In the genomic region with DNA sequence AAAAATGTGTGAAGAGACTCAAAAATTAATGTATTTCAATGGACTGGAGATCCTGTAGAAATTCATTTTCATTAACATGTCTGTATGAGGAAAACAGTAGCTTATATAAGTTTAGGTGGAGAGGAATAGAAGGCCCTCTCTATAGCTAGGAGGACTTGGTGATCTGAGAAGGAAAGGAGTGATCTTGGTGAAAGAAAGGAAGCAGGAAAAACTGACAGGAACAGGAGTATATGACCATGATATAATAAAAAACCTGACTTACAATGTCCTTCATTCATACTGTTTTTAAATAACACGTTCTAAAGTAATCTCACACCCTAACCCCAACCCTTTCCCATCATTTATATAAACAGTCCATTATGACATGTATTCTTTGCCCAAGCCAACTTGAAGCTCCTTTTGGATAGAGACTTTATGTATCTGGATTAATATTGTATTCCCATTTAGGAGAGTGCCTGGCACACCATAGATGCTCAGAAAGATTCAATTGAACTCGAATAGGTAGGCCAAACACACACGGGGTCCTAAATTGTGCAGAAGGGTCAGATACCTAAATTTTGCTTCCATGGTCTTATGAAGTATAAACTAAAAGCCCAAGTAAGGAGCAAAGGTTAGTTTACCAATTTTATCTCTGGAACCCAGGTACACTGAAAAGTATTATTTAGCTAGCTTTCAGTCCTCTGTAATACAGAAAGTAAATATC, we compare ENCODE assay signal across 1 cellular context.
TF ChIP-seq lines count a peak whose summit lies in the region.

No MANE protein-coding gene starts in this region.

TF ChIP-seq in K562, 482 proteins besides CTCF, POLR2A, EP300 and RAD21 (continued from another document and continues in another):
- TF ChIP-seq NFYB (IDR thresholded peaks at IDR 0.05; ENCODE audit: extremely low read depth, insufficient read length) (no peak), ZNF707 (CRISPR knock-in tag; conservative IDR thresholded peaks at IDR 0.05) (no peak), RBBP5 (IDR thresholded peaks at IDR 0.05; ENCODE audit: borderline replicate concordance, insufficient read depth, low read length, poor library complexity, severe bottlenecking) (no peak), ZSCAN29 (IDR thresholded peaks at IDR 0.05) (no peak), LCOR (CRISPR knock-in tag; IDR thresholded peaks at IDR 0.05) (no peak), ZNF354B (CRISPR knock-in tag; IDR thresholded peaks at IDR 0.05) (no peak), POLR3G (IDR thresholded peaks at IDR 0.05; ENCODE audit: extremely low read depth, insufficient read length, insufficient replicate concordance) (no peak), HNRNPUL1 (IDR thresholded peaks at IDR 0.05; ENCODE audit: low read length) (no peak), MCM5 (IDR thresholded peaks at IDR 0.05; ENCODE audit: low read depth) (no peak), ARNT (IDR thresholded peaks at IDR 0.05) (no peak), CBX8 (IDR thresholded peaks at IDR 0.05; ENCODE audit: borderline replicate concordance, extremely low read depth, low read depth, low read length, poor library complexity, severe bottlenecking) (no peak), PURB (CRISPR knock-in tag; IDR thresholded peaks at IDR 0.05; ENCODE audit: low read depth) (no peak), NFATC3 (IDR thresholded peaks at IDR 0.05) (no peak), PHF21A (IDR thresholded peaks at IDR 0.05; ENCODE audit: borderline replicate concordance, low read depth) (no peak), KDM4B (IDR thresholded peaks at IDR 0.05; ENCODE audit: borderline replicate concordance in 2 of 2, low read depth in 1 of 2) (no peak), ZC3H4 (CRISPR knock-in tag; IDR thresholded peaks at IDR 0.05; ENCODE audit: borderline replicate concordance) (no peak), ZFP1 (CRISPR knock-in tag; IDR thresholded peaks at IDR 0.05) (no peak), JUND (IDR thresholded peaks at IDR 0.05; ENCODE audit: borderline replicate concordance, low read depth, low read length) (no peak), JUND (tag; IDR thresholded peaks at IDR 0.05; ENCODE audit: borderline replicate concordance, low read depth, low read length) (no peak), KAT8 (IDR thresholded peaks at IDR 0.05; ENCODE audit: low read depth) (no peak), L3MBTL2 (IDR thresholded peaks at IDR 0.05) (no peak), ZNF766 (CRISPR knock-in tag; conservative IDR thresholded peaks at IDR 0.05) (no peak), ARID1B (IDR thresholded peaks at IDR 0.05) (no peak)
- TF ChIP-seq, protein P1, sequence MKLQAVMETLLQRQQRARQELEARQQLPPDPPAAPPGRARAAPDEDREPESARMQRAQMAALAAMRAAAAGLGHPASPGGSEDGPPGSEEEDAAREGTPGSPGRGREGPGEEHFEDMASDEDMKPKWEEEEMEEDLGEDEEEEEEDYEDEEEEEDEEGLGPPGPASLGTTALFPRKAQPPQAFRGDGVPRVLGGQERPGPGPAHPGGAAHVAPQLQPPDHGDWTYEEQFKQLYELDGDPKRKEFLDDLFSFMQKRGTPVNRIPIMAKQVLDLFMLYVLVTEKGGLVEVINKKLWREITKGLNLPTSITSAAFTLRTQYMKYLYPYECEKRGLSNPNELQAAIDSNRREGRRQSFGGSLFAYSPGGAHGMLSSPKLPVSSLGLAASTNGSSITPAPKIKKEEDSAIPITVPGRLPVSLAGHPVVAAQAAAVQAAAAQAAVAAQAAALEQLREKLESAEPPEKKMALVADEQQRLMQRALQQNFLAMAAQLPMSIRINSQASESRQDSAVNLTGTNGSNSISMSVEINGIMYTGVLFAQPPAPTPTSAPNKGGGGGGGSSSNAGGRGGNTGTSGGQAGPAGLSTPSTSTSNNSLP (IDR thresholded peaks at IDR 0.05; ENCODE audit: borderline replicate concordance, low read depth, low read length): peak; percentile 16; the same call in 1 of the 2 replicates
- TF ChIP-seq, protein P2, sequence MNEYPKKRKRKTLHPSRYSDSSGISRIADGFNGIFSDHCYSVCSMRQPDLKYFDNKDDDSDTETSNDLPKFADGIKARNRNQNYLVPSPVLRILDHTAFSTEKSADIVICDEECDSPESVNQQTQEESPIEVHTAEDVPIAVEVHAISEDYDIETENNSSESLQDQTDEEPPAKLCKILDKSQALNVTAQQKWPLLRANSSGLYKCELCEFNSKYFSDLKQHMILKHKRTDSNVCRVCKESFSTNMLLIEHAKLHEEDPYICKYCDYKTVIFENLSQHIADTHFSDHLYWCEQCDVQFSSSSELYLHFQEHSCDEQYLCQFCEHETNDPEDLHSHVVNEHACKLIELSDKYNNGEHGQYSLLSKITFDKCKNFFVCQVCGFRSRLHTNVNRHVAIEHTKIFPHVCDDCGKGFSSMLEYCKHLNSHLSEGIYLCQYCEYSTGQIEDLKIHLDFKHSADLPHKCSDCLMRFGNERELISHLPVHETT (CRISPR knock-in tag; conservative IDR thresholded peaks at IDR 0.05 in 1 of 2, IDR thresholded peaks at IDR 0.05 in 1 of 2): no peak
- TF ChIP-seq, protein P3, sequence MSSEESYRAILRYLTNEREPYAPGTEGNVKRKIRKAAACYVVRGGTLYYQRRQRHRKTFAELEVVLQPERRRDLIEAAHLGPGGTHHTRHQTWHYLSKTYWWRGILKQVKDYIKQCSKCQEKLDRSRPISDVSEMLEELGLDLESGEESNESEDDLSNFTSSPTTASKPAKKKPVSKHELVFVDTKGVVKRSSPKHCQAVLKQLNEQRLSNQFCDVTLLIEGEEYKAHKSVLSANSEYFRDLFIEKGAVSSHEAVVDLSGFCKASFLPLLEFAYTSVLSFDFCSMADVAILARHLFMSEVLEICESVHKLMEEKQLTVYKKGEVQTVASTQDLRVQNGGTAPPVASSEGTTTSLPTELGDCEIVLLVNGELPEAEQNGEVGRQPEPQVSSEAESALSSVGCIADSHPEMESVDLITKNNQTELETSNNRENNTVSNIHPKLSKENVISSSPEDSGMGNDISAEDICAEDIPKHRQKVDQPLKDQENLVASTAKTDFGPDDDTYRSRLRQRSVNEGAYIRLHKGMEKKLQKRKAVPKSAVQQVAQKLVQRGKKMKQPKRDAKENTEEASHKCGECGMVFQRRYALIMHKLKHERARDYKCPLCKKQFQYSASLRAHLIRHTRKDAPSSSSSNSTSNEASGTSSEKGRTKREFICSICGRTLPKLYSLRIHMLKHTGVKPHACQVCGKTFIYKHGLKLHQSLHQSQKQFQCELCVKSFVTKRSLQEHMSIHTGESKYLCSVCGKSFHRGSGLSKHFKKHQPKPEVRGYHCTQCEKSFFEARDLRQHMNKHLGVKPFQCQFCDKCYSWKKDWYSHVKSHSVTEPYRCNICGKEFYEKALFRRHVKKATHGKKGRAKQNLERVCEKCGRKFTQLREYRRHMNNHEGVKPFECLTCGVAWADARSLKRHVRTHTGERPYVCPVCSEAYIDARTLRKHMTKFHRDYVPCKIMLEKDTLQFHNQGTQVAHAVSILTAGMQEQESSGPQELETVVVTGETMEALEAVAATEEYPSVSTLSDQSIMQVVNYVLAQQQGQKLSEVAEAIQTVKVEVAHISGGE (CRISPR knock-in tag; IDR thresholded peaks at IDR 0.05): no peak
- TF ChIP-seq, protein P4, sequence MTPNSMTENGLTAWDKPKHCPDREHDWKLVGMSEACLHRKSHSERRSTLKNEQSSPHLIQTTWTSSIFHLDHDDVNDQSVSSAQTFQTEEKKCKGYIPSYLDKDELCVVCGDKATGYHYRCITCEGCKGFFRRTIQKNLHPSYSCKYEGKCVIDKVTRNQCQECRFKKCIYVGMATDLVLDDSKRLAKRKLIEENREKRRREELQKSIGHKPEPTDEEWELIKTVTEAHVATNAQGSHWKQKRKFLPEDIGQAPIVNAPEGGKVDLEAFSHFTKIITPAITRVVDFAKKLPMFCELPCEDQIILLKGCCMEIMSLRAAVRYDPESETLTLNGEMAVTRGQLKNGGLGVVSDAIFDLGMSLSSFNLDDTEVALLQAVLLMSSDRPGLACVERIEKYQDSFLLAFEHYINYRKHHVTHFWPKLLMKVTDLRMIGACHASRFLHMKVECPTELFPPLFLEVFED (CRISPR knock-in tag; conservative IDR thresholded peaks at IDR 0.05): no peak
- TF ChIP-seq, protein P5, sequence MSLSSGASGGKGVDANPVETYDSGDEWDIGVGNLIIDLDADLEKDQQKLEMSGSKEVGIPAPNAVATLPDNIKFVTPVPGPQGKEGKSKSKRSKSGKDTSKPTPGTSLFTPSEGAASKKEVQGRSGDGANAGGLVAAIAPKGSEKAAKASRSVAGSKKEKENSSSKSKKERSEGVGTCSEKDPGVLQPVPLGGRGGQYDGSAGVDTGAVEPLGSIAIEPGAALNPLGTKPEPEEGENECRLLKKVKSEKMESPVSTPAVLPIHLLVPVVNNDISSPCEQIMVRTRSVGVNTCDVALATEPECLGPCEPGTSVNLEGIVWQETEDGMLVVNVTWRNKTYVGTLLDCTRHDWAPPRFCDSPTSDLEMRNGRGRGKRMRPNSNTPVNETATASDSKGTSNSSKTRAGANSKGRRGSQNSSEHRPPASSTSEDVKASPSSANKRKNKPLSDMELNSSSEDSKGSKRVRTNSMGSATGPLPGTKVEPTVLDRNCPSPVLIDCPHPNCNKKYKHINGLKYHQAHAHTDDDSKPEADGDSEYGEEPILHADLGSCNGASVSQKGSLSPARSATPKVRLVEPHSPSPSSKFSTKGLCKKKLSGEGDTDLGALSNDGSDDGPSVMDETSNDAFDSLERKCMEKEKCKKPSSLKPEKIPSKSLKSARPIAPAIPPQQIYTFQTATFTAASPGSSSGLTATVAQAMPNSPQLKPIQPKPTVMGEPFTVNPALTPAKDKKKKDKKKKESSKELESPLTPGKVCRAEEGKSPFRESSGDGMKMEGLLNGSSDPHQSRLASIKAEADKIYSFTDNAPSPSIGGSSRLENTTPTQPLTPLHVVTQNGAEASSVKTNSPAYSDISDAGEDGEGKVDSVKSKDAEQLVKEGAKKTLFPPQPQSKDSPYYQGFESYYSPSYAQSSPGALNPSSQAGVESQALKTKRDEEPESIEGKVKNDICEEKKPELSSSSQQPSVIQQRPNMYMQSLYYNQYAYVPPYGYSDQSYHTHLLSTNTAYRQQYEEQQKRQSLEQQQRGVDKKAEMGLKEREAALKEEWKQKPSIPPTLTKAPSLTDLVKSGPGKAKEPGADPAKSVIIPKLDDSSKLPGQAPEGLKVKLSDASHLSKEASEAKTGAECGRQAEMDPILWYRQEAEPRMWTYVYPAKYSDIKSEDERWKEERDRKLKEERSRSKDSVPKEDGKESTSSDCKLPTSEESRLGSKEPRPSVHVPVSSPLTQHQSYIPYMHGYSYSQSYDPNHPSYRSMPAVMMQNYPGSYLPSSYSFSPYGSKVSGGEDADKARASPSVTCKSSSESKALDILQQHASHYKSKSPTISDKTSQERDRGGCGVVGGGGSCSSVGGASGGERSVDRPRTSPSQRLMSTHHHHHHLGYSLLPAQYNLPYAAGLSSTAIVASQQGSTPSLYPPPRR (CRISPR knock-in tag; IDR thresholded peaks at IDR 0.05; ENCODE audit: borderline replicate concordance): no peak
- TF ChIP-seq, protein P6, sequence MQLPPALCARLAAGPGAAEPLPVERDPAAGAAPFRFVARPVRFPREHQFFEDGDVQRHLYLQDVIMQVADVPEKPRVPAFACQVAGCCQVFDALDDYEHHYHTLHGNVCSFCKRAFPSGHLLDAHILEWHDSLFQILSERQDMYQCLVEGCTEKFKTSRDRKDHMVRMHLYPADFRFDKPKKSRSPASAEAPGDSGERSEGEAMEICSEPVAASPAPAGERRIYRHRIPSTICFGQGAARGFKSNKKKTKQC (CRISPR knock-in tag; IDR thresholded peaks at IDR 0.05): no peak
- TF ChIP-seq, protein P7, sequence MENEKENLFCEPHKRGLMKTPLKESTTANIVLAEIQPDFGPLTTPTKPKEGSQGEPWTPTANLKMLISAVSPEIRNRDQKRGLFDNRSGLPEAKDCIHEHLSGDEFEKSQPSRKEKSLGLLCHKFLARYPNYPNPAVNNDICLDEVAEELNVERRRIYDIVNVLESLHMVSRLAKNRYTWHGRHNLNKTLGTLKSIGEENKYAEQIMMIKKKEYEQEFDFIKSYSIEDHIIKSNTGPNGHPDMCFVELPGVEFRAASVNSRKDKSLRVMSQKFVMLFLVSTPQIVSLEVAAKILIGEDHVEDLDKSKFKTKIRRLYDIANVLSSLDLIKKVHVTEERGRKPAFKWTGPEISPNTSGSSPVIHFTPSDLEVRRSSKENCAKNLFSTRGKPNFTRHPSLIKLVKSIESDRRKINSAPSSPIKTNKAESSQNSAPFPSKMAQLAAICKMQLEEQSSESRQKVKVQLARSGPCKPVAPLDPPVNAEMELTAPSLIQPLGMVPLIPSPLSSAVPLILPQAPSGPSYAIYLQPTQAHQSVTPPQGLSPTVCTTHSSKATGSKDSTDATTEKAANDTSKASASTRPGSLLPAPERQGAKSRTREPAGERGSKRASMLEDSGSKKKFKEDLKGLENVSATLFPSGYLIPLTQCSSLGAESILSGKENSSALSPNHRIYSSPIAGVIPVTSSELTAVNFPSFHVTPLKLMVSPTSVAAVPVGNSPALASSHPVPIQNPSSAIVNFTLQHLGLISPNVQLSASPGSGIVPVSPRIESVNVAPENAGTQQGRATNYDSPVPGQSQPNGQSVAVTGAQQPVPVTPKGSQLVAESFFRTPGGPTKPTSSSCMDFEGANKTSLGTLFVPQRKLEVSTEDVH (IDR thresholded peaks at IDR 0.05; ENCODE audit: low read depth, partially characterized antibody): no peak
- TF ChIP-seq, protein P8, sequence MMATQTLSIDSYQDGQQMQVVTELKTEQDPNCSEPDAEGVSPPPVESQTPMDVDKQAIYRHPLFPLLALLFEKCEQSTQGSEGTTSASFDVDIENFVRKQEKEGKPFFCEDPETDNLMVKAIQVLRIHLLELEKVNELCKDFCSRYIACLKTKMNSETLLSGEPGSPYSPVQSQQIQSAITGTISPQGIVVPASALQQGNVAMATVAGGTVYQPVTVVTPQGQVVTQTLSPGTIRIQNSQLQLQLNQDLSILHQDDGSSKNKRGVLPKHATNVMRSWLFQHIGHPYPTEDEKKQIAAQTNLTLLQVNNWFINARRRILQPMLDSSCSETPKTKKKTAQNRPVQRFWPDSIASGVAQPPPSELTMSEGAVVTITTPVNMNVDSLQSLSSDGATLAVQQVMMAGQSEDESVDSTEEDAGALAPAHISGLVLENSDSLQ (IDR thresholded peaks at IDR 0.05): no peak
- TF ChIP-seq, protein P9, sequence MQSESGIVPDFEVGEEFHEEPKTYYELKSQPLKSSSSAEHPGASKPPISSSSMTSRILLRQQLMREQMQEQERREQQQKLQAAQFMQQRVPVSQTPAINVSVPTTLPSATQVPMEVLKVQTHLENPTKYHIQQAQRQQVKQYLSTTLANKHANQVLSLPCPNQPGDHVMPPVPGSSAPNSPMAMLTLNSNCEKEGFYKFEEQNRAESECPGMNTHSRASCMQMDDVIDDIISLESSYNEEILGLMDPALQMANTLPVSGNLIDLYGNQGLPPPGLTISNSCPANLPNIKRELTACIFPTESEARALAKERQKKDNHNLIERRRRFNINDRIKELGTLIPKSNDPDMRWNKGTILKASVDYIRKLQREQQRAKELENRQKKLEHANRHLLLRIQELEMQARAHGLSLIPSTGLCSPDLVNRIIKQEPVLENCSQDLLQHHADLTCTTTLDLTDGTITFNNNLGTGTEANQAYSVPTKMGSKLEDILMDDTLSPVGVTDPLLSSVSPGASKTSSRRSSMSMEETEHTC (IDR thresholded peaks at IDR 0.05): no peak
- TF ChIP-seq, protein P10, sequence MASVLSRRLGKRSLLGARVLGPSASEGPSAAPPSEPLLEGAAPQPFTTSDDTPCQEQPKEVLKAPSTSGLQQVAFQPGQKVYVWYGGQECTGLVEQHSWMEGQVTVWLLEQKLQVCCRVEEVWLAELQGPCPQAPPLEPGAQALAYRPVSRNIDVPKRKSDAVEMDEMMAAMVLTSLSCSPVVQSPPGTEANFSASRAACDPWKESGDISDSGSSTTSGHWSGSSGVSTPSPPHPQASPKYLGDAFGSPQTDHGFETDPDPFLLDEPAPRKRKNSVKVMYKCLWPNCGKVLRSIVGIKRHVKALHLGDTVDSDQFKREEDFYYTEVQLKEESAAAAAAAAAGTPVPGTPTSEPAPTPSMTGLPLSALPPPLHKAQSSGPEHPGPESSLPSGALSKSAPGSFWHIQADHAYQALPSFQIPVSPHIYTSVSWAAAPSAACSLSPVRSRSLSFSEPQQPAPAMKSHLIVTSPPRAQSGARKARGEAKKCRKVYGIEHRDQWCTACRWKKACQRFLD (CRISPR knock-in tag; IDR thresholded peaks at IDR 0.05): no peak
- TF ChIP-seq, protein P11, sequence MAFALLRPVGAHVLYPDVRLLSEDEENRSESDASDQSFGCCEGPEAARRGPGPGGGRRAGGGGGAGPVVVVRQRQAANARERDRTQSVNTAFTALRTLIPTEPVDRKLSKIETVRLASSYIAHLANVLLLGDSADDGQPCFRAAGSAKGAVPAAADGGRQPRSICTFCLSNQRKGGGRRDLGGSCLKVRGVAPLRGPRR (CRISPR knock-in tag; IDR thresholded peaks at IDR 0.05): no peak
